ENCODE assay signal across 22 cellular contexts in the genomic region with DNA sequence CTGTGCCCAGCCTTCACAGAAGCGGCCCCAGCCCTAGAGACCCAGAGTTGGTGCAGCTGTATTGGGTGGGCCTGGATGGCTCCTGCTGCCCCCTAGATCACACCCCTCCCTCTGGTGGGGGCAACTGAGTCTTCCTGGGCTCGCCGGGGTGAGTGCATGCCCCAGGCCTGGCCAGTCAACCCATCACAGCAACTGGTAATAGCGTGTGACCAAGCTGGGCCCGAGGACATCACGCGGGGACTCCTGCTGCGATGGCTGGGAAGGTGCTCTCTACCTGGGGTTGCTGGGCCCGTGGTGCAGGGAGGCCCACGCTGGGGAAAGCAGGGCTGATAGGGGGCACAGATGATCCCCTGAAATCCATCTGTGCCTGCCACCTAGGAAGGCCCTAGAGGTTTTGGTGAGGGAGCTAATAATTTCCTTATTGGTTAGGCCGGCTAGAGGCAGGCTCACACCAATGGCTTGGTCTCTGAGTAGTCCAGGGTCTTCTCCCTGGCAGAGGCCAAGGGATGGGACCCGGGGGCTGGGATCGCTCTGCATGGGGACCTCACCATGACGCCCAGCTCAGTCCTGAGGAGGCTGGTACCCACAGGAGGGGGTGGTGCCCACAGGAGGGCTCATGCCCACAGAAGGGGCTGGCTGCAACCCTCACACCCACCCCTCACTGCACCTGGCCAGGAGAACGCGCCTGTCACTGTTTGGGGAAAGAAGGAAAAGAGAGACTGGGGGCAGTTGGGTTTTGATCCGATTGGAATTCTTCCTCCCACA.
DNase-seq lines count a peak whose midpoint lies in the region; ATAC-seq, FAIRE-seq and TF ChIP-seq lines count a peak whose summit lies in the region.
"Had no signal": no experiment of that assay in that cellular context is flagged by ENCODE, and none has a peak within 500 bp of the region (broad histone marks: within the 10 kb centered on the region; RNA-seq: fewer than 3 reads in every experiment).

No MANE protein-coding gene starts in this region.

- TF ChIP-seq CTCF in heart right ventricle (IDR thresholded peaks at IDR 0.05) (no peak), pancreas (IDR thresholded peaks at IDR 0.05) (no peak), uterus (IDR thresholded peaks at IDR 0.05) (no peak)

- peaks cover 0 to 17% (median 0%) of the 10 kb centered on the region in 9 donors for H3K36me3 ChIP-seq in heart right ventricle
- no peaks in the 10 kb centered on the region for H3K36me3 ChIP-seq in endocrine pancreas (ENCODE audit: control insufficient read depth, insufficient read depth, low read length)
- no peaks in the 10 kb centered on the region for H3K36me3 ChIP-seq in pancreas
- no peaks in the 10 kb centered on the region for H3K36me3 ChIP-seq in uterus
- no peaks in the 10 kb centered on the region; the same call in 1 of the 2 replicates for H3K36me3 ChIP-seq in H7 (replicated peaks; ENCODE audit: control insufficient read depth, insufficient read depth, low read length)
- H3K36me3 ChIP-seq: SJCRH30, thyroid gland had no signal

- no peak for ATAC-seq in right cardiac atrium
- ATAC-seq in heart right ventricle: no peak
- no peak for ATAC-seq in pancreas
- no peak for ATAC-seq in GM19328 (IDR thresholded peaks at IDR 0.05; ENCODE audit: unreplicated experiment)
- ATAC-seq: HCT116, T-cell had no signal

- no peak for FAIRE-seq in pancreas (lab: Jason Lieb, UNC)
- FAIRE-seq: endometrium had no signal

- H3K9me3 ChIP-seq in right cardiac atrium (ENCODE audit: control insufficient read depth, low read length) (no peaks in the 10 kb centered on the region), heart right ventricle (no peaks in the 10 kb centered on the region), endocrine pancreas (ENCODE audit: control insufficient read depth, low read length) (no peaks in the 10 kb centered on the region), pancreas (no peaks in the 10 kb centered on the region), uterus (no peaks in the 10 kb centered on the region)
- H3K9me3 ChIP-seq: BLaER1 treated with 17β-estradiol and CSF1 and Interleukin-3, amounts not matched to agents 10 nM and 100 nM; Peyer's patch; SJCRH30; thyroid gland had no signal

- intact Hi-C loops in right cardiac atrium (cut with DNase I): no loop called here
- intact Hi-C loops in heart right ventricle (cut with DNase I): loop anchor here in 1 of 10 donors (10.0 kb wide), 1 partner anchor 257 kb away; a partner anchor contains a TSS
- intact Hi-C loops in pancreas (cut with DNase I): no loop called here
- intact Hi-C loops in uterus (cut with DNase I; ENCODE audit: low total_unique reads): no loop called here

- H3K27ac ChIP-seq in right cardiac atrium (ENCODE audit: low read length) (no peak overlapping the region), heart right ventricle (no peak overlapping the region), pancreas (peak overlapping the region in 3 of 4 donors; percentile 79 to 84 (median 79)), uterus (no peak overlapping the region)
- H3K27ac ChIP-seq: BLaER1 treated with 17β-estradiol and CSF1 and Interleukin-3, amounts not matched to agents 10 nM and 100 nM; coronary artery; SJCRH30; thyroid gland had no signal

- no peak for TF ChIP-seq POLR2A in uterus (IDR thresholded peaks at IDR 0.05)

- peak overlapping the region; percentile 42 for H3K9ac ChIP-seq in endocrine pancreas (ENCODE audit: control insufficient read depth, insufficient read depth, low read length)
- H3K9ac ChIP-seq: BLaER1 treated with 17β-estradiol and CSF1 and Interleukin-3, amounts not matched to agents 10 nM and 100 nM had no signal

- H3K4me1 ChIP-seq in right cardiac atrium (ENCODE audit: control insufficient read depth, insufficient read depth, low read length) (peaks cover 7% of the 10 kb centered on the region), heart right ventricle (peaks cover 10 to 56% (median 35%) of the 10 kb centered on the region in 9 donors), endocrine pancreas (ENCODE audit: control insufficient read depth, insufficient read depth, low read length) (no peaks in the 10 kb centered on the region), pancreas (peaks cover 55 to 56% (median 55%) of the 10 kb centered on the region in 3 donors), uterus (peaks cover 0 to 15% of the 10 kb centered on the region in 2 donors)

- H3K4me3 ChIP-seq in right cardiac atrium (ENCODE audit: low read length) (no peak overlapping the region), heart right ventricle (no peak overlapping the region), endocrine pancreas (ENCODE audit: control insufficient read depth, insufficient read depth, low read length) (no peak overlapping the region), pancreas (no peak overlapping the region), uterus (no peak overlapping the region), H7 (ENCODE audit: insufficient read depth, low read depth, low read length) (no peak overlapping the region)
- H3K4me3 ChIP-seq: BLaER1 treated with 17β-estradiol and CSF1 and Interleukin-3, amounts not matched to agents 10 nM and 100 nM; coronary artery; SJCRH30; thyroid gland had no signal

- 91% methylated on average over 17 of the region's 17 CpGs for WGBS in right cardiac atrium
- 94 to 95% methylated on average over 17 of the region's 17 CpGs for WGBS in heart right ventricle, 2 donors
- 85% methylated on average over 17 of the region's 17 CpGs for WGBS in pancreas, 2 donors

- DNase-seq in right cardiac atrium (peak in 2 of 3 donors; percentile 39 to 52), heart right ventricle (no peak), pancreas (peak in 3 of 6 donors; percentile 37 to 66 (median 54)), uterus (no peak), H7 (no peak), amygdala (lab: John Stamatoyannopoulos, UW) (no peak)
- DNase-seq: activated naive CD8-positive, alpha-beta T cell treated with anti-CD3 and anti-CD28 coated beads, Interleukin-2, amount 10 ng/mL, durations not matched to agents 7 days and 5 days; DMS153; KG1; mammary epithelial cell; NCI-H1436 treated with DMSO at 0.1 percent for 48 hours; NCI-H510A; SJCRH30; T-cell; thyroid gland had no signal

- H3K27me3 ChIP-seq in right cardiac atrium (ENCODE audit: control insufficient read depth, insufficient read depth) (no peaks in the 10 kb centered on the region), heart right ventricle (no peaks in the 10 kb centered on the region), endocrine pancreas (ENCODE audit: control insufficient read depth, insufficient read depth, low read length) (no peaks in the 10 kb centered on the region), pancreas (no peaks in the 10 kb centered on the region), uterus (no peaks in the 10 kb centered on the region), H7 (ENCODE audit: control insufficient read depth, insufficient read depth, low read length) (no peaks in the 10 kb centered on the region)
- H3K27me3 ChIP-seq: BLaER1 treated with 17β-estradiol and CSF1 and Interleukin-3, amounts not matched to agents 10 nM and 100 nM; Peyer's patch; SJCRH30; thyroid gland had no signal

Comparison
In these comparisons a context has a peak if more than half of its experiments do, and no peak if none do; other contexts are left out.
1. DNase-seq: peak in right cardiac atrium (2 of 3); none in heart right ventricle (0 of 2), uterus (0 of 2), H7 (single experiment) and amygdala (0 of 56).
2. H3K27ac ChIP-seq: peak in pancreas (3 of 4); none in right cardiac atrium (single experiment), heart right ventricle (0 of 10) and uterus (0 of 2).